13 cellular contexts compared by ENCODE assay signal in genomic region chr22:31348766-31349165, GRCh38.
"Had no signal": no experiment of that assay in that cellular context is flagged by ENCODE, and none has a peak within 500 bp of the region (broad histone marks: within the 10 kb centered on the region; RNA-seq: fewer than 3 reads in every experiment).

No MANE protein-coding gene starts in this region.

- H3K27me3 Mint-ChIP-seq: activated naive CD8-positive, alpha-beta T cell treated with anti-CD3 and anti-CD28 coated beads, Interleukin-2, amount 10 ng/mL, durations not matched to agents 7 days and 5 days had no signal

- DNase-seq: activated CD4-positive, alpha-beta T cell treated with anti-CD3 and anti-CD28 coated beads, Interleukin-2, amount 50 U/mL, for 1 hour; activated gamma-delta T cell treated with Interleukin-2 at 50 U/mL for 16 hours; activated naive CD8-positive, alpha-beta T cell treated with anti-CD3 and anti-CD28 coated beads, Interleukin-2, amount 10 ng/mL, durations not matched to agents 7 days and 5 days; activated T-cell treated with anti-CD3 and anti-CD28 coated beads, Interleukin-2, amount 50 U/mL, for 48 hours; colonic mucosa; esophagus squamous epithelium; foreskin fibroblast; mammary epithelial cell; stimulated activated CD4-positive, alpha-beta T cell treated with anti-CD3 and anti-CD28 coated beads, Interleukin-12 subunit alpha, Interleukin-12 subunit beta, amount 100 ng/mL, for 4 hours; stimulated activated naive CD4-positive, alpha-beta T cell treated with Interleukin-2 at 50 U/mL for 16 hours; trophoblast cell had no signal

- H3K9me3 ChIP-seq: ascending aorta, colonic mucosa, esophagus squamous epithelium, pancreas had no signal

- H3K27ac Mint-ChIP-seq: activated naive CD8-positive, alpha-beta T cell treated with anti-CD3 and anti-CD28 coated beads, Interleukin-2, amount 10 ng/mL, durations not matched to agents 7 days and 5 days had no signal

- H3K27me3 ChIP-seq: ascending aorta, colonic mucosa, pancreas had no signal

- H3K4me3 ChIP-seq: ascending aorta, colonic mucosa, pancreas had no signal

- H3K36me3 ChIP-seq: ascending aorta, colonic mucosa, esophagus squamous epithelium, pancreas had no signal

- H3K27ac ChIP-seq: ascending aorta, colonic mucosa, pancreas had no signal

- H3K9me3 Mint-ChIP-seq: activated naive CD8-positive, alpha-beta T cell treated with anti-CD3 and anti-CD28 coated beads, Interleukin-2, amount 10 ng/mL, durations not matched to agents 7 days and 5 days had no signal

- FAIRE-seq: pancreas had no signal
